In the genomic region with DNA sequence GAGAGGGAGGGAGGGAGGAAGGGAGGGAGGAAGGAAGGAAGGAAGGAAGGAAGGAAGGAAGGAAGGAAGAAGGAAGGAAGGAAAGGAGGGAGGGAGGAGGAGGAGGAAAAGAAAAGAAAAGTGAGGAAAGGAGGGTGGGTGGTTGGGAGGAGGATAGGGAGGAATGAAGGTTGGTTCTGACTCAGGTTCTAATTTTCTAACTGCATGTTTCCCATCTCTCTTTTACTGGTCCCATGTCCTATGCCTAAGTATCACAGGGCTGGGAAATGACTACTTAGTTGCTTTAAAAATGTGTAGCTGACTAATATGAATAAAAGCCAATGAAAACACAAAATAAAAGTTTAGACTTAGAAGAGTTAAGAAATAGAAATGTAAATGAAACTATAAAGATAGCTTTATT, we compare ENCODE assay signal across 26 cellular contexts.
"Had no signal": no experiment of that assay in that cellular context is flagged by ENCODE, and none has a peak within 500 bp of the region (broad histone marks: within the 10 kb centered on the region; RNA-seq: fewer than 3 reads in every experiment).

No MANE protein-coding gene starts in this region.

- ATAC-seq: effector memory CD8-positive, alpha-beta T cell; esophagus mucosa; foreskin keratinocyte; gastrocnemius medialis; gastroesophageal sphincter; heart left ventricle; heart right ventricle had no signal

- H3K36me3 ChIP-seq: colonic mucosa, esophagus muscularis mucosa, esophagus squamous epithelium, gastrocnemius medialis, gastroesophageal sphincter, heart left ventricle, heart right ventricle had no signal

- H3K27ac ChIP-seq: colonic mucosa, coronary artery, dorsolateral prefrontal cortex, epithelial cell of prostate, esophagus muscularis mucosa, esophagus squamous epithelium, foreskin keratinocyte, gastrocnemius medialis, gastroesophageal sphincter, heart left ventricle, heart right ventricle had no signal

- H3K4me1 ChIP-seq: colonic mucosa, esophagus muscularis mucosa, esophagus squamous epithelium, foreskin keratinocyte, gastrocnemius medialis, gastroesophageal sphincter, heart left ventricle, heart right ventricle had no signal

- H3K4me3 ChIP-seq: colonic mucosa, coronary artery, dorsolateral prefrontal cortex, esophagus muscularis mucosa, esophagus squamous epithelium, gastrocnemius medialis, gastroesophageal sphincter, heart left ventricle, heart right ventricle had no signal

- H3K9me3 ChIP-seq: colonic mucosa, esophagus muscularis mucosa, esophagus squamous epithelium, gastrocnemius medialis, gastroesophageal sphincter, heart left ventricle had no signal

- DNase-seq: colonic mucosa; cortex of kidney; dermis blood vessel endothelial cell; dorsolateral prefrontal cortex; effector CD4-positive, alpha-beta T cell; effector CD8-positive, alpha-beta T cell; effector memory CD4-positive, alpha-beta T cell; effector memory CD8-positive, alpha-beta T cell; endodermal cell; erythroblast; esophagus squamous epithelium; foreskin fibroblast; gastrocnemius medialis; glutamatergic neuron; head of caudate nucleus; heart left ventricle; heart right ventricle had no signal

- H3K27me3 ChIP-seq: colonic mucosa, dorsolateral prefrontal cortex, esophagus muscularis mucosa, esophagus squamous epithelium, foreskin keratinocyte, gastrocnemius medialis, gastroesophageal sphincter, heart left ventricle, heart right ventricle had no signal

- FAIRE-seq: colon, endometrium, endothelial cell of umbilical vein had no signal
